1 cellular context compared by ENCODE assay signal in genomic region chr20:37293301-37293943, GRCh38.
TF ChIP-seq lines count a peak whose summit lies in the region.

No MANE protein-coding gene starts in this region.

TF ChIP-seq in IMR-90, 13 proteins besides CTCF, POLR2A, EP300 and RAD21:
- TF ChIP-seq RCOR1 (IDR thresholded peaks at IDR 0.05; ENCODE audit: insufficient replicate concordance, low read length) (no peak), ELK1 (IDR thresholded peaks at IDR 0.05; ENCODE audit: borderline replicate concordance, low read depth, low read length) (no peak), FOS (IDR thresholded peaks at IDR 0.05; ENCODE audit: low read depth, low read length) (no peak), USF2 (IDR thresholded peaks at IDR 0.05; ENCODE audit: low read depth, low read length) (no peak), NFE2L2 (IDR thresholded peaks at IDR 0.05; ENCODE audit: low read depth, low read length) (no peak), CEBPB (IDR thresholded peaks at IDR 0.05; ENCODE audit: low read depth, low read length) (no peak), SMC3 (IDR thresholded peaks at IDR 0.05; ENCODE audit: low read depth, low read length) (no peak), CHD1 (IDR thresholded peaks at IDR 0.05; ENCODE audit: low read depth, low read length) (no peak), BHLHE40 (IDR thresholded peaks at IDR 0.05; ENCODE audit: low read depth, low read length) (no peak), MAFK (IDR thresholded peaks at IDR 0.05; ENCODE audit: low read depth, low read length) (no peak)
